Comparison of ENCODE assay signal across 21 cellular contexts in genomic region chr9:137986268-137987099, GRCh38.
DNase-seq lines count a peak whose midpoint lies in the region; FAIRE-seq and TF ChIP-seq lines count a peak whose summit lies in the region.
"Had no signal": no experiment of that assay in that cellular context is flagged by ENCODE, and none has a peak within 500 bp of the region (broad histone marks: within the 10 kb centered on the region; RNA-seq: fewer than 3 reads in every experiment).

No MANE protein-coding gene starts in this region.

- POLR2A ChIA-PET in HEK293 (lab: Yijun Ruan, JAX): no interaction called here

- TF ChIP-seq CTCF in HEK293 (tag by site-specific recombination; IDR thresholded peaks at IDR 0.05) (no peak), suprapubic skin (IDR thresholded peaks at IDR 0.05) (no peak), prostate gland (IDR thresholded peaks at IDR 0.05) (no peak)

- H3K4me1 ChIP-seq in HEK293 (ENCODE audit: control insufficient read depth, insufficient read depth, low read length): no peaks in the 10 kb centered on the region
- no peaks in the 10 kb centered on the region for H3K4me1 ChIP-seq in suprapubic skin
- H3K4me1 ChIP-seq in prostate gland (replicated peaks): no peaks in the 10 kb centered on the region
- H3K4me1 ChIP-seq: HAP-1, SJCRH30 had no signal

- peak; percentile 9 for DNase-seq in H7
- DNase-seq in left kidney (ENCODE audit: low read depth, low spot score): peak; percentile 12
- DNase-seq in suprapubic skin (ENCODE audit: low spot score in 2 of 2): peak; percentile 31 to 71
- no peak for DNase-seq in prostate gland (ENCODE audit: low spot score)
- no peak for DNase-seq in RCC 7860 (ENCODE audit: low spot score)
- DNase-seq in activated T-cell treated with anti-CD3 and anti-CD28 coated beads, Interleukin-2, amount 50 U/mL, for 48 hours: no peak
- DNase-seq: ACHN, DMS79 treated with DMSO at 0.1 percent for 48 hours, Karpas-422, NCI-H1048, NCI-H1436, NCI-H1930, NCI-H226, NCI-H524, NCI-H82, OCI-M1, SJCRH30 had no signal

- no peaks in the 10 kb centered on the region for H3K9me3 ChIP-seq in HEK293 (ENCODE audit: control insufficient read depth, insufficient read depth, low read depth, low read length)
- no peaks in the 10 kb centered on the region for H3K9me3 ChIP-seq in suprapubic skin
- H3K9me3 ChIP-seq in prostate gland: no peaks in the 10 kb centered on the region
- H3K9me3 ChIP-seq: HAP-1, MG63, SJCRH30 had no signal

- CTCF ChIA-PET in HEK293 (lab: Yijun Ruan, JAX): no interaction called here

- no peaks in the 10 kb centered on the region for H3K27me3 ChIP-seq in H7 (ENCODE audit: control insufficient read depth, insufficient read depth, low read length)
- H3K27me3 ChIP-seq in suprapubic skin: peaks cover 35% of the 10 kb centered on the region
- no peaks in the 10 kb centered on the region for H3K27me3 ChIP-seq in prostate gland (replicated peaks; ENCODE audit: insufficient read depth)
- H3K27me3 ChIP-seq: SJCRH30 had no signal

- 76% methylated on average over 19 of the region's 22 CpGs for WGBS in suprapubic skin
- WGBS in prostate gland: 74% methylated on average over 22 of the region's 22 CpGs

- TF ChIP-seq POLR2A in suprapubic skin (IDR thresholded peaks at IDR 0.05) (no peak), prostate gland (IDR thresholded peaks at IDR 0.05) (no peak)

- no peak for FAIRE-seq in RCC 7860 (lab: Jason Lieb, UNC)

- TF ChIP-seq EP300 in suprapubic skin (IDR thresholded peaks at IDR 0.05): no peak

- H3K4me3 ChIP-seq in H7 (ENCODE audit: insufficient read depth, low read depth, low read length): no peak overlapping the region
- H3K4me3 ChIP-seq in HEK293 (ENCODE audit: low read depth, low read length): no peak overlapping the region
- H3K4me3 ChIP-seq in suprapubic skin: no peak overlapping the region
- H3K4me3 ChIP-seq in prostate gland: no peak overlapping the region
- H3K4me3 ChIP-seq: HAP-1, MG63, SJCRH30 had no signal

- H3K27ac ChIP-seq in HEK293 (ENCODE audit: extremely low read depth, low read depth, low read length) (no peak overlapping the region), suprapubic skin (no peak overlapping the region), prostate gland (no peak overlapping the region)
- H3K27ac ChIP-seq: RWPE1, SJCRH30 had no signal

- intact Hi-C loops in prostate gland (cut with DNase I): no loop called here

- H3K36me3 ChIP-seq in H7 (replicated peaks; ENCODE audit: control insufficient read depth, insufficient read depth, low read length) (no peaks in the 10 kb centered on the region; the same call in 1 of the 2 replicates), HEK293 (ENCODE audit: control insufficient read depth in 2 of 2, insufficient read depth in 1 of 2, low read length in 2 of 2) (no peaks in the 10 kb centered on the region), suprapubic skin (no peaks in the 10 kb centered on the region), prostate gland (no peaks in the 10 kb centered on the region)
- H3K36me3 ChIP-seq: HAP-1, MG63, SJCRH30 had no signal

TF ChIP-seq in HEK293, 187 proteins besides CTCF, POLR2A, EP300 and RAD21:
- TF ChIP-seq ZNF302 (tag by site-specific recombination; IDR thresholded peaks at IDR 0.05; ENCODE audit: low read depth) (no peak), ZNF354C (tag by site-specific recombination; IDR thresholded peaks at IDR 0.05; ENCODE audit: borderline replicate concordance, low read depth) (no peak), ZNF626 (tag by site-specific recombination; IDR thresholded peaks at IDR 0.05) (no peak), ZNF133 (tag by site-specific recombination; IDR thresholded peaks at IDR 0.05) (no peak), ZIC2 (tag by site-specific recombination; IDR thresholded peaks at IDR 0.05) (peak; percentile 57; the same call in 1 of the 2 replicates)

Comparison
In these comparisons a context has a peak if more than half of its experiments do, and no peak if none do; other contexts are left out.
1. DNase-seq: peak in H7 (single experiment), left kidney (single experiment) and suprapubic skin (2 of 2); none in prostate gland (single experiment), RCC 7860 (single experiment) and activated T-cell treated with anti-CD3 and anti-CD28 coated beads, Interleukin-2, amount 50 U/mL, for 48 hours (0 of 2).